In the genomic region with DNA sequence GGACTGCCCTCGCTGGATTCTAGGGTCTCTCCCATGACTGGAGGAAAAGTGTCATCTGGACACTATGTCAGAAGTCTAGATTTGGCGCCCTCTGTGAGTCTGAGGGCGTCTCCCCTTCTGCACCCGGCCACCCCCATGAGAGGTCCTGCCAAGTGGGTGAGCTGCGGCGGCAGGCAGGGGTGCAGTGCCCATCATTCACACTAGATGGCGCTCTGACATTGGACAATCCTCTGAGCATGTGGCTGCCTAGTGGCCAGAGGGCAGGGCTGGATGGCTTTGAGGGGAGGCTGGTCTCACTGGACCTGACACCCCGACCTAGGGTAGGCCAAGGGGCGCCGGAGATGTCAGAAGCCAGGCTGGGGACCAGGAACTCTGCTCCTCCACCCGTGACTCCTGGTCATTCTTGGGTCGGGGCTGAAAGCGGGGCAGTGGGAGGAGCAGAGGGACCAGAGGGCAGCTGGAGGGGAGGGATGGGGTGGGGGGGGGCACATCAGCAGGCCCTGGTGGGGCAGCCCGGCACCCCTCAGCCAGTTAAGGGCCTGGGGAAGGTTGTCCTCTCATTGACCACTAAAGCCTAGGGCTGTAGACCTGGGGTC, we compare ENCODE assay signal across 8 cellular contexts. TPM values are rescaled to one million over a fixed set of nuclear protein-coding genes. Genes with fewer than 3 reads are reported as not detected.
DNase-seq lines count a peak whose midpoint lies in the region; ATAC-seq and TF ChIP-seq lines count a peak whose summit lies in the region.

No MANE protein-coding gene starts in this region.

- no peak for ATAC-seq in HG02852 (IDR thresholded peaks at IDR 0.05; ENCODE audit: unreplicated experiment)

- POLR2A ChIA-PET in AG04450 (lab: Yijun Ruan, JAX): interaction anchor here (0.5 to 0.6 kb wide), 2 partner anchors 21 to 61 kb away, joined by 4 to 7 read pairs; no protein-coding TSS in a partner anchor

- TF ChIP-seq CTCF in AG04450 (IDR thresholded peaks at IDR 0.05; ENCODE audit: low read depth, low read length): peak; percentile 98

- H3K27ac ChIP-seq in AG04450 (ENCODE audit: low read depth, low read length): no peak overlapping the region

- CTCF ChIA-PET in AG04450 (lab: Charles Lee): interaction anchor here (1.1 to 9.7 kb wide), 5 partner anchors 365 to 610 kb away, joined by 3 to 103 read pairs (median 8); no protein-coding TSS in a partner anchor

- peaks cover 31% of the 10 kb centered on the region for H3K27me3 ChIP-seq in AG04450 (ENCODE audit: control insufficient read depth, insufficient read depth, low read length)

- DNase-seq in AG04450 (ENCODE audit: low read depth, low spot score) (peak; percentile 33), GOT3 (lab: John Stamatoyannopoulos, UW) (peak; percentile 26), NCI-H226 (peak; percentile 55), left kidney (ENCODE audit: low read depth, low spot score) (peak; percentile 84)
- DNase-seq in activated CD4-positive, CD25-positive, alpha-beta regulatory T cell treated with anti-CD3 and anti-CD28 coated beads, Interleukin-2, amount 50 U/mL, for 16 hours (ENCODE audit: low read depth, low spot score): peak; percentile 64
- peak; percentile 67 for DNase-seq in central memory CD4-positive, alpha-beta T cell
- DNase-seq in stimulated activated CD4-positive, alpha-beta T cell treated with anti-CD3 and anti-CD28 coated beads, Interleukin-2, amount 100 ng/mL, for 48 hours: peak; percentile 86 to 88

- no peak overlapping the region for H3K4me3 ChIP-seq in AG04450 (ENCODE audit: low read depth, low read length)

- no peaks in the 10 kb centered on the region for H3K9me3 ChIP-seq in AG04450 (ENCODE audit: control insufficient read depth, insufficient read depth, low read length)

RNA-seq across cellular contexts. Expression of gene MRM1, which starts 28.0 kb away (rescaled TPM):
- polyA plus RNA-seq in AG04450 (2011; rRNA removed): 2.0 and 2.4 TPM in 2 replicates
- polyA minus RNA-seq in AG04450 (2011; rRNA and poly(A)+ RNA removed): 1.3 and 2.2 TPM in 2 replicates

RNA-seq across cellular contexts. Expression of gene DHRS11, which starts 37.7 kb away (rescaled TPM):
- polyA plus RNA-seq in AG04450 (2011; rRNA removed): 4.9 and 5.4 TPM in 2 replicates
- polyA minus RNA-seq in AG04450 (2011; rRNA and poly(A)+ RNA removed): 8.3 and 10.3 TPM in 2 replicates

Comparison
In these comparisons a context has a peak if more than half of its experiments do, and no peak if none do; other contexts are left out.
1. DNase-seq: peak in every context shown above with its lines; median percentile 87 in stimulated activated CD4-positive, alpha-beta T cell treated with anti-CD3 and anti-CD28 coated beads, Interleukin-2, amount 100 ng/mL, for 48 hours; 84 in left kidney; 67 in central memory CD4-positive, alpha-beta T cell; 64 in activated CD4-positive, CD25-positive, alpha-beta regulatory T cell treated with anti-CD3 and anti-CD28 coated beads, Interleukin-2, amount 50 U/mL, for 16 hours; 55 in NCI-H226; 33 in AG04450; 26 in GOT3.